1 cellular context compared by ENCODE assay signal in the genomic region with DNA sequence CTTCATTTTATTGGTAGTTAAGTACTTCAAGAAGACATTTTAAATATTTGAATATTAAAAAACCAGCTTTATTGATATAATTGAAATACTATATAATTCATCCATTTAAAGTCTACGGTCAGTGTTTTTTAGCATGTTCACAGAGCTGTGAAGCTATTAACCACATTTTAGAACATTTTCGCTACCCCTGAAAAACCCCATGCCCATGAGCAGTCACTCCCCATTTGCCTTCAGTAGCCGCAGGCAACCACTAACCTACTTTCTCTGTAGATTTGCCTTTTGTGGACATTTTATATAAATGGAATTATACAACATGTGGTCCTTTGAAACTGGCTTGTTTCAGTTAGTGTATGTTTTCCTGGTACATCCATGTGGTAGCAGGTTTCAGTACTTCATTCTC.
TF ChIP-seq lines count a peak whose summit lies in the region.

No MANE protein-coding gene starts in this region.

TF ChIP-seq in GM12878, 131 proteins besides CTCF, POLR2A, EP300 and RAD21:
- TF ChIP-seq SIX5 (IDR thresholded peaks at IDR 0.05; ENCODE audit: low read depth, low read length, severe bottlenecking) (no peak), CUX1 (IDR thresholded peaks at IDR 0.05; ENCODE audit: insufficient replicate concordance, low read depth, low read length) (no peak), ATF2 (IDR thresholded peaks at IDR 0.05; ENCODE audit: low read length) (no peak), IRF3 (IDR thresholded peaks at IDR 0.05) (no peak), SIN3A (IDR thresholded peaks at IDR 0.05; ENCODE audit: low read depth, low read length) (no peak), MYC (IDR thresholded peaks at IDR 0.05; ENCODE audit: insufficient read depth, insufficient read length, insufficient replicate concordance, low read length, severe bottlenecking) (no peak), RB1 (IDR thresholded peaks at IDR 0.05; ENCODE audit: borderline replicate concordance) (no peak), PML (IDR thresholded peaks at IDR 0.05; ENCODE audit: low read length) (no peak), EED (IDR thresholded peaks at IDR 0.05; ENCODE audit: low read depth) (no peak), RELA (IDR thresholded peaks at IDR 0.05; ENCODE audit: borderline replicate concordance, partially characterized antibody) (no peak), TCF3 (IDR thresholded peaks at IDR 0.05; ENCODE audit: borderline replicate concordance, insufficient read depth, low read depth, low read length) (no peak), KLF5 (IDR thresholded peaks at IDR 0.05; ENCODE audit: partially characterized antibody) (no peak), BACH1 (IDR thresholded peaks at IDR 0.05; ENCODE audit: borderline replicate concordance) (no peak), SUPT20H (IDR thresholded peaks at IDR 0.05; ENCODE audit: borderline replicate concordance, control insufficient read depth, low read depth, low read length) (no peak), POU2F2 (IDR thresholded peaks at IDR 0.05; ENCODE audit: borderline replicate concordance, low read depth, low read length) (no peak)
- TF ChIP-seq, protein P1, sequence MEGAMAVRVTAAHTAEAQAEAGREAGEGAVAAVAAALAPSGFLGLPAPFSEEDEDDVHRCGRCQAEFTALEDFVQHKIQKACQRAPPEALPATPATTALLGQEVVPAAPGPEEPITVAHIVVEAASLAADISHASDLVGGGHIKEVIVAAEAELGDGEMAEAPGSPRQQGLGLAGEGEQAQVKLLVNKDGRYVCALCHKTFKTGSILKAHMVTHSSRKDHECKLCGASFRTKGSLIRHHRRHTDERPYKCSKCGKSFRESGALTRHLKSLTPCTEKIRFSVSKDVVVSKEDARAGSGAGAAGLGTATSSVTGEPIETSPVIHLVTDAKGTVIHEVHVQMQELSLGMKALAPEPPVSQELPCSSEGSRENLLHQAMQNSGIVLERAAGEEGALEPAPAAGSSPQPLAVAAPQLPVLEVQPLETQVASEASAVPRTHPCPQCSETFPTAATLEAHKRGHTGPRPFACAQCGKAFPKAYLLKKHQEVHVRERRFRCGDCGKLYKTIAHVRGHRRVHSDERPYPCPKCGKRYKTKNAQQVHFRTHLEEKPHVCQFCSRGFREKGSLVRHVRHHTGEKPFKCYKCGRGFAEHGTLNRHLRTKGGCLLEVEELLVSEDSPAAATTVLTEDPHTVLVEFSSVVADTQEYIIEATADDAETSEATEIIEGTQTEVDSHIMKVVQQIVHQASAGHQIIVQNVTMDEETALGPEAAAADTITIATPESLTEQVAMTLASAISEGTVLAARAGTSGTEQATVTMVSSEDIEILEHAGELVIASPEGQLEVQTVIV (IDR thresholded peaks at IDR 0.05; ENCODE audit: borderline replicate concordance, partially characterized antibody): no peak
- TF ChIP-seq, protein P2, sequence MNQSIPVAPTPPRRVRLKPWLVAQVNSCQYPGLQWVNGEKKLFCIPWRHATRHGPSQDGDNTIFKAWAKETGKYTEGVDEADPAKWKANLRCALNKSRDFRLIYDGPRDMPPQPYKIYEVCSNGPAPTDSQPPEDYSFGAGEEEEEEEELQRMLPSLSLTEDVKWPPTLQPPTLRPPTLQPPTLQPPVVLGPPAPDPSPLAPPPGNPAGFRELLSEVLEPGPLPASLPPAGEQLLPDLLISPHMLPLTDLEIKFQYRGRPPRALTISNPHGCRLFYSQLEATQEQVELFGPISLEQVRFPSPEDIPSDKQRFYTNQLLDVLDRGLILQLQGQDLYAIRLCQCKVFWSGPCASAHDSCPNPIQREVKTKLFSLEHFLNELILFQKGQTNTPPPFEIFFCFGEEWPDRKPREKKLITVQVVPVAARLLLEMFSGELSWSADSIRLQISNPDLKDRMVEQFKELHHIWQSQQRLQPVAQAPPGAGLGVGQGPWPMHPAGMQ (IDR thresholded peaks at IDR 0.05; ENCODE audit: borderline replicate concordance): no peak
- TF ChIP-seq, protein P3, sequence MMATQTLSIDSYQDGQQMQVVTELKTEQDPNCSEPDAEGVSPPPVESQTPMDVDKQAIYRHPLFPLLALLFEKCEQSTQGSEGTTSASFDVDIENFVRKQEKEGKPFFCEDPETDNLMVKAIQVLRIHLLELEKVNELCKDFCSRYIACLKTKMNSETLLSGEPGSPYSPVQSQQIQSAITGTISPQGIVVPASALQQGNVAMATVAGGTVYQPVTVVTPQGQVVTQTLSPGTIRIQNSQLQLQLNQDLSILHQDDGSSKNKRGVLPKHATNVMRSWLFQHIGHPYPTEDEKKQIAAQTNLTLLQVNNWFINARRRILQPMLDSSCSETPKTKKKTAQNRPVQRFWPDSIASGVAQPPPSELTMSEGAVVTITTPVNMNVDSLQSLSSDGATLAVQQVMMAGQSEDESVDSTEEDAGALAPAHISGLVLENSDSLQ (IDR thresholded peaks at IDR 0.05): no peak
